In the genomic region with DNA sequence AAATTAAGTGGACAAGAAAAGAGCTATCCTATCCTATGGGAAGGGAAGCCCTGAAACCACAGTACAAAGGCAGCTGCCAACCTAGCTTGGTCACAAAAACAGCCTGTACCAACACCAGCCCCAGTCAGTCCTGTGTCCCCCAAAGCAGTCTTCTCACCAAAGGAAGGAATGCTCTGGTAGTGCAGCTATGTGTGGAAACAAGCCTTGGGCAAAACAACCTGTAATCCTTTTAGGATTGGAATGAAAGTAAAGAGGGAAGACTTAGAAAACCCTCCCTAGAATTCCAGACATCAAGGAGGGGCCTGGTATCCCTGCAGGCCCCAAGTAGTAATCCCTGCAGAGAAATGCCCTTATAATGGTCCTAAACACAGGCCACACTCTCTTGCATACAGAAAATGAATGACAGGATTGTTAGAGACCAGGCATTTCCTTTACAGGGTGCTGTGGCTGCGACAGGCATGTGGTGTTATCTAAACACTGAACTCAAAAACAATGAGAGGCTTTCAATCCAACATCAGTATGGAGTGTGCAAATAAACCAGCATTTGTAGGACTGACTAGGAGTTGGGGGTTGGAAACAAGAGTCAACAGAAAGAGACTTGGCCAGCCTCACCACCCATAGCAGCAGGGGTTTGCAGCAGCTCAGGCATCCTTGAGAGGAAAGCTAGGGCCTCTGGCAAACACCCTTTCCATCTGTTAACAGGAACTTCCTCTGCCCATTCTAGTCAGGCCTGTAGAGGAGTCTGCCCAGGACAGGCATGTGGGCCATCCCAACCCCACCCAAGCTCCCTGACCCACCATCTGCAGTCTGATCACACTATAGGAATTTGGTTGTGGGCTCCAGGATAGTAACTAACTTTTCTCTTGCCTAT, we compare ENCODE assay signal across 8 cellular contexts. TPM values are rescaled to one million over a fixed set of nuclear protein-coding genes. Genes with fewer than 3 reads are reported as not detected.
DNase-seq lines count a peak whose midpoint lies in the region; ATAC-seq, FAIRE-seq and TF ChIP-seq lines count a peak whose summit lies in the region.

No MANE protein-coding gene starts in this region.

- CTCF ChIA-PET in PC-3 (lab: Charles Lee), result interaction anchor here (0.8 to 1.5 kb wide), 2 partner anchors 14 to 182 kb away, joined by 4 to 5 read pairs; no protein-coding TSS in a partner anchor

- H3K4me2 ChIP-seq in PC-3 (ENCODE audit: low read length), result no peak overlapping the region

- no peak overlapping the region for H3K4me3 ChIP-seq in PC-3 (ENCODE audit: low read length)
- no peak overlapping the region for H3K4me3 ChIP-seq in esophagus muscularis mucosa
- H3K4me3 ChIP-seq in pancreas, result no peak overlapping the region

- TF ChIP-seq POLR2A in esophagus muscularis mucosa (IDR thresholded peaks at IDR 0.05; ENCODE audit: low read depth), result no peak

- POLR2A ChIA-PET in PC-3 (lab: Charles Lee; ENCODE audit: unreplicated experiment), result interaction anchor here (0.6 kb wide), 2 partner anchors 56 to 228 kb away, joined by 4 to 6 read pairs; no protein-coding TSS in a partner anchor

- no peak overlapping the region for H3K9ac ChIP-seq in PC-3 (ENCODE audit: low read length)

- H3K27me3 Mint-ChIP-seq in activated naive CD8-positive, alpha-beta T cell treated with anti-CD3 and anti-CD28 coated beads for 36 hours, result no peaks in the 10 kb centered on the region

- H3K27ac ChIP-seq in PC-3 (ENCODE audit: low read length), result no peak overlapping the region
- peak overlapping the region; percentile 58 to 78 (median 72) for H3K27ac ChIP-seq in esophagus muscularis mucosa (replicated peaks in 1 of 4)
- H3K27ac ChIP-seq in pancreas, result peak overlapping the region in 1 of 4 donors; percentile 21

- H3K4me1 ChIP-seq in PC-3 (ENCODE audit: insufficient read depth, low read length) (peaks cover 12% of the 10 kb centered on the region), esophagus muscularis mucosa (peaks cover 13 to 84% (median 69%) of the 10 kb centered on the region in 4 donors), pancreas (peaks cover 0 to 7% (median 0%) of the 10 kb centered on the region in 3 donors)

- peaks cover 25% of the 10 kb centered on the region for H3K4me1 Mint-ChIP-seq in activated naive CD8-positive, alpha-beta T cell treated with anti-CD3 and anti-CD28 coated beads for 36 hours

- H4K20me1 ChIP-seq in PC-3 (ENCODE audit: low read length), result no peaks in the 10 kb centered on the region

- no peak for TF ChIP-seq EP300 in esophagus muscularis mucosa (IDR thresholded peaks at IDR 0.05)

- H3K9me2 ChIP-seq in PC-3 (replicated peaks; ENCODE audit: low read length), result no peaks in the 10 kb centered on the region

- H3K4me3 Mint-ChIP-seq in activated naive CD8-positive, alpha-beta T cell treated with anti-CD3 and anti-CD28 coated beads for 36 hours, result no peak overlapping the region

- ATAC-seq in PC-3 (peak; percentile 84), pancreas (peak; percentile 53 to 76 (median 69)), HG02759 (IDR thresholded peaks at IDR 0.05; ENCODE audit: unreplicated experiment) (no peak)

- H2AFZ ChIP-seq in PC-3 (ENCODE audit: low read length), result no peak overlapping the region

- no peaks in the 10 kb centered on the region for H3F3A ChIP-seq in PC-3 (ENCODE audit: low read length, unreplicated experiment)

- no peaks in the 10 kb centered on the region for H3K9me3 ChIP-seq in PC-3 (ENCODE audit: low read length)
- H3K9me3 ChIP-seq in esophagus muscularis mucosa, result no peaks in the 10 kb centered on the region
- no peaks in the 10 kb centered on the region for H3K9me3 ChIP-seq in pancreas

- BruUV-seq in PC-3 (replicated peaks; lab: Mats Ljungman, UMichigan), result no TSS peak

- peaks cover 18% of the 10 kb centered on the region for H3K36me3 ChIP-seq in PC-3 (ENCODE audit: low read depth, low read length)
- peaks cover 13 to 32% (median 21%) of the 10 kb centered on the region in 4 donors for H3K36me3 ChIP-seq in esophagus muscularis mucosa
- peaks cover 0 to 11% (median 10%) of the 10 kb centered on the region in 3 donors for H3K36me3 ChIP-seq in pancreas

- DNase-seq in GDM1 (lab: John Stamatoyannopoulos, UW) (peak; percentile 14), PC-3 (peak; percentile 27), esophagus muscularis mucosa (ENCODE audit: extremely low spot score) (peak; percentile 68), pancreas (no peak), NCI-H1436 treated with DMSO at 0.1 percent for 48 hours (lab: John Stamatoyannopoulos, UW) (no peak), OCI-M2 (lab: John Stamatoyannopoulos, UW; ENCODE audit: unreplicated experiment) (no peak)
- DNase-seq in activated naive CD8-positive, alpha-beta T cell treated with anti-CD3 and anti-CD28 coated beads for 36 hours, result no peak

- H3K36me3 Mint-ChIP-seq in activated naive CD8-positive, alpha-beta T cell treated with anti-CD3 and anti-CD28 coated beads for 36 hours, result peaks cover 10% of the 10 kb centered on the region

- H3K9me3 Mint-ChIP-seq in activated naive CD8-positive, alpha-beta T cell treated with anti-CD3 and anti-CD28 coated beads for 36 hours, result no peaks in the 10 kb centered on the region

- 63% methylated on average over 1 of the region's 1 CpG for WGBS in esophagus muscularis mucosa
- 20 to 37% methylated on average over 1 of the region's 1 CpG for WGBS in pancreas, 2 donors

- FAIRE-seq in pancreas (lab: Jason Lieb, UNC), result no peak

- H3K27me3 ChIP-seq in PC-3 (ENCODE audit: low read length) (no peaks in the 10 kb centered on the region), esophagus muscularis mucosa (no peaks in the 10 kb centered on the region), pancreas (no peaks in the 10 kb centered on the region)

- intact Hi-C loops in PC-3 (cut with micrococcal nuclease), result loop anchor here (1.0 to 5.0 kb wide), 2 partner anchors 14 to 86 kb away; no protein-coding TSS in a partner anchor
- intact Hi-C loops in esophagus muscularis mucosa (cut with DNase I), result loop anchor here (5.0 kb wide), 2 partner anchors 116 to 181 kb away; a partner anchor contains a TSS
- intact Hi-C loops in pancreas (cut with DNase I), result loop anchor here in 2 of 3 donors (10.0 kb wide), 4 partner anchors 179 to 229 kb away; no protein-coding TSS in a partner anchor

- no peak overlapping the region for H3K27ac Mint-ChIP-seq in activated naive CD8-positive, alpha-beta T cell treated with anti-CD3 and anti-CD28 coated beads for 36 hours

- no peaks in the 10 kb centered on the region for H3K79me2 ChIP-seq in PC-3 (ENCODE audit: low read length)

- TF ChIP-seq CTCF in PC-3 (conservative IDR thresholded peaks at IDR 0.05; ENCODE audit: low read depth, low read length) (no peak), esophagus muscularis mucosa (IDR thresholded peaks at IDR 0.05) (no peak), pancreas (IDR thresholded peaks at IDR 0.05) (no peak)

RNA-seq across cellular contexts. Expression of a gene that starts 59.1 kb away (rescaled TPM):
- 17.5 and 21.0 TPM in 2 replicates for total RNA-seq in PC-3 (2014; rRNA removed)
- 10 to 100 TPM; 37.4 to 67.1 (median 46.4) TPM for total RNA-seq in esophagus muscularis mucosa
- 10 to 100 TPM; 15.9 to 30.4 (median 20.6) TPM for total RNA-seq in pancreas
- 10 to 100 TPM; 18.9 to 19.9 TPM for polyA plus RNA-seq in pancreas
- 10 to 100 TPM; 33.4 to 35.1 TPM for total RNA-seq in activated naive CD8-positive, alpha-beta T cell treated with anti-CD3 and anti-CD28 coated beads for 36 hours

Comparison
In these comparisons a context has a peak if more than half of its experiments do, and no peak if none do; other contexts are left out.
1. DNase-seq: peak in GDM1 (single experiment), PC-3 (single experiment) and esophagus muscularis mucosa (single experiment); none in pancreas (0 of 6), NCI-H1436 treated with DMSO at 0.1 percent for 48 hours (single experiment), activated naive CD8-positive, alpha-beta T cell treated with anti-CD3 and anti-CD28 coated beads for 36 hours (single experiment) and OCI-M2 (single experiment).